In the genomic region with DNA sequence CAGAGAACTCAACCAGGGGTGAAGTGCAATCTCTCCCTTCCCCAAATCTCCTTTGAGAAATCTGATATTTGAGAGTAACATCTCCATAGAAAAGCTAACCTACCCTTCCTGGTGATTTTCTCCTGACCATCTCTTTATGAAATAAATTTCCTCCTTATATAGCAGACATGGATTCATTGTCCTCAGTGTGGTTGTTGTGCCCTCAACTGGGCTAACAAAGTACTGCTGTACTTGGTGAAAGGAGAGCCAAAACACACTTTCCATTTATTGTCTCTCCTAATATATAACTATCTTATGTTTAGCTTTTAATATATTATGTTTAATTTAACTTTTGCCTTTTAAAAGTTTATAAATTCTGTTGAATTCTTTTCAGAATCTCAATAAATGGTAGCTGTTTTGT, we compare ENCODE assay signal across 11 cellular contexts.
DNase-seq lines count a peak whose midpoint lies in the region; ATAC-seq and TF ChIP-seq lines count a peak whose summit lies in the region.
"Had no signal": no experiment of that assay in that cellular context is flagged by ENCODE, and none has a peak within 500 bp of the region (broad histone marks: within the 10 kb centered on the region; RNA-seq: fewer than 3 reads in every experiment).

No MANE protein-coding gene starts in this region.

- intact Hi-C loops in heart right ventricle (cut with DNase I): no loop called here
- intact Hi-C loops in left ventricle myocardium superior (cut with micrococcal nuclease): no loop called here
- intact Hi-C loops in activated CD4-positive, alpha-beta T cell treated with anti-CD3 and anti-CD28 coated beads for 36 hours (cut with DNase I, micrococcal nuclease): no loop called here

- no peaks in the 10 kb centered on the region for H3K4me1 ChIP-seq in heart right ventricle
- H3K4me1 ChIP-seq in NT2/D1 (ENCODE audit: insufficient read depth, insufficient read length): no peaks in the 10 kb centered on the region

- CTCF ChIA-PET in T-cell (lab: Charles Lee): interaction anchor here in 1 of 2 donors (0.5 kb wide), 1 partner anchor 787 kb away, joined by 3 read pairs; no protein-coding TSS in a partner anchor
- CTCF ChIA-PET in activated CD4-positive, alpha-beta T cell treated with anti-CD3 and anti-CD28 coated beads for 36 hours (lab: Charles Lee): no interaction called here

- no peak overlapping the region for H3K9ac ChIP-seq in NT2/D1 (ENCODE audit: insufficient read length, low read depth)

- H3K27ac ChIP-seq in heart right ventricle: no peak overlapping the region
- H3K27ac ChIP-seq: neutrophil had no signal

- no peaks in the 10 kb centered on the region for H3K4me1 Mint-ChIP-seq in T-cell
- no peaks in the 10 kb centered on the region for H3K4me1 Mint-ChIP-seq in activated CD4-positive, alpha-beta T cell treated with anti-CD3 and anti-CD28 coated beads for 36 hours
- H3K4me1 Mint-ChIP-seq: CD4-positive, CD25-positive, alpha-beta regulatory T cell had no signal

- POLR2A ChIA-PET in T-cell (lab: Charles Lee): no interaction called here
- POLR2A ChIA-PET in activated CD4-positive, alpha-beta T cell treated with anti-CD3 and anti-CD28 coated beads for 36 hours (lab: Charles Lee): interaction anchor here (0.9 kb wide), 1 partner anchor 946 kb away, joined by 4 read pairs; no protein-coding TSS in a partner anchor

- TF ChIP-seq CTCF in heart right ventricle (IDR thresholded peaks at IDR 0.05) (peak in 6 of 9 donors; percentile 16 to 49 (median 43)), fibroblast of pulmonary artery (IDR thresholded peaks at IDR 0.05; ENCODE audit: low read length, missing control alignments) (peak; percentile 34)

- H3K27me3 Mint-ChIP-seq in T-cell: no peaks in the 10 kb centered on the region
- no peaks in the 10 kb centered on the region for H3K27me3 Mint-ChIP-seq in activated CD4-positive, alpha-beta T cell treated with anti-CD3 and anti-CD28 coated beads for 36 hours
- H3K27me3 Mint-ChIP-seq: CD4-positive, CD25-positive, alpha-beta regulatory T cell; IgD-negative memory B cell had no signal

- no peak for DNase-seq in heart right ventricle
- DNase-seq in left ventricle myocardium superior: no peak
- peak; percentile 27 for DNase-seq in NT2/D1 (ENCODE audit: low read depth, low spot score)
- DNase-seq in fibroblast of pulmonary artery (ENCODE audit: low read depth): peak; percentile 9
- DNase-seq in T-cell: no peak
- no peak for DNase-seq in D341Med (ENCODE audit: low spot score)
- no peak for DNase-seq in activated CD4-positive, alpha-beta T cell treated with anti-CD3 and anti-CD28 coated beads for 36 hours
- DNase-seq: CD4-positive, CD25-positive, alpha-beta regulatory T cell had no signal

- H3K36me3 ChIP-seq in heart right ventricle: no peaks in the 10 kb centered on the region
- H3K36me3 ChIP-seq in NT2/D1 (ENCODE audit: insufficient read depth, insufficient read length, low read length): no peaks in the 10 kb centered on the region
- H3K36me3 ChIP-seq: neutrophil had no signal

- H3K4me3 Mint-ChIP-seq in T-cell: no peak overlapping the region
- no peak overlapping the region for H3K4me3 Mint-ChIP-seq in activated CD4-positive, alpha-beta T cell treated with anti-CD3 and anti-CD28 coated beads for 36 hours
- H3K4me3 Mint-ChIP-seq: CD4-positive, CD25-positive, alpha-beta regulatory T cell; IgD-negative memory B cell had no signal

- no peak overlapping the region for H3K4me3 ChIP-seq in heart right ventricle
- no peak overlapping the region for H3K4me3 ChIP-seq in NT2/D1 (ENCODE audit: insufficient read length, low read depth)
- H3K4me3 ChIP-seq in fibroblast of pulmonary artery (replicated peaks; ENCODE audit: low read depth, low read length): no peak overlapping the region

- no peaks in the 10 kb centered on the region for H3K36me3 Mint-ChIP-seq in T-cell
- H3K36me3 Mint-ChIP-seq in activated CD4-positive, alpha-beta T cell treated with anti-CD3 and anti-CD28 coated beads for 36 hours (ENCODE audit: low read depth): no peaks in the 10 kb centered on the region
- H3K36me3 Mint-ChIP-seq: CD4-positive, CD25-positive, alpha-beta regulatory T cell; IgD-negative memory B cell had no signal

- peaks cover 0 to 37% (median 11%) of the 10 kb centered on the region in 11 donors for H3K9me3 ChIP-seq in heart right ventricle
- H3K9me3 ChIP-seq in NT2/D1 (ENCODE audit: insufficient read depth, low read length): no peaks in the 10 kb centered on the region
- H3K9me3 ChIP-seq: neutrophil had no signal

- no peaks in the 10 kb centered on the region for H3K27me3 ChIP-seq in heart right ventricle
- no peaks in the 10 kb centered on the region for H3K27me3 ChIP-seq in NT2/D1 (ENCODE audit: insufficient read depth, insufficient read length)
- H3K27me3 ChIP-seq: neutrophil had no signal

- no peak for ATAC-seq in heart right ventricle
- ATAC-seq in left ventricle myocardium superior: no peak
- ATAC-seq in T-cell (replicated peaks in 1 of 4): no peak
- ATAC-seq in HG03457 (IDR thresholded peaks at IDR 0.05; ENCODE audit: unreplicated experiment): no peak
- no peak for ATAC-seq in activated CD4-positive, alpha-beta T cell treated with anti-CD3 and anti-CD28 coated beads for 36 hours

- H3K9me3 Mint-ChIP-seq in T-cell: peaks cover 7 to 28% (median 24%) of the 10 kb centered on the region in 3 donors
- peaks cover 15% of the 10 kb centered on the region for H3K9me3 Mint-ChIP-seq in activated CD4-positive, alpha-beta T cell treated with anti-CD3 and anti-CD28 coated beads for 36 hours (ENCODE audit: low read depth)

- no peak overlapping the region for H3K27ac Mint-ChIP-seq in T-cell
- no peak overlapping the region for H3K27ac Mint-ChIP-seq in activated CD4-positive, alpha-beta T cell treated with anti-CD3 and anti-CD28 coated beads for 36 hours
- H3K27ac Mint-ChIP-seq: CD4-positive, CD25-positive, alpha-beta regulatory T cell; IgD-negative memory B cell had no signal

Comparison
In these comparisons a context has a peak if more than half of its experiments do, and no peak if none do; other contexts are left out.
1. DNase-seq: peak in NT2/D1 (single experiment) and fibroblast of pulmonary artery (single experiment); none in heart right ventricle (0 of 2), left ventricle myocardium superior (single experiment), T-cell (0 of 34), D341Med (single experiment) and activated CD4-positive, alpha-beta T cell treated with anti-CD3 and anti-CD28 coated beads for 36 hours (single experiment).